8 cellular contexts compared by ENCODE assay signal in genomic region chr3:120198305-120198878, GRCh38.
DNase-seq lines count a peak whose midpoint lies in the region; ATAC-seq, FAIRE-seq and TF ChIP-seq lines count a peak whose summit lies in the region.

No MANE protein-coding gene starts in this region.

- no peak overlapping the region for H3K4ac ChIP-seq in neuronal stem cell (ENCODE audit: low read length)

- H3K9ac ChIP-seq in keratinocyte (ENCODE audit: control insufficient read depth, extremely low read depth, insufficient read depth, low read length): no peak overlapping the region
- no peak overlapping the region for H3K9ac ChIP-seq in neuronal stem cell (ENCODE audit: low read depth, low read length, poor library complexity)

- H4K91ac ChIP-seq in neuronal stem cell (ENCODE audit: low read depth, low read length, poor library complexity): no peak overlapping the region

- H3K79me2 ChIP-seq in keratinocyte (ENCODE audit: control insufficient read depth, insufficient read depth, low read length): no peaks in the 10 kb centered on the region

- H3K27ac Mint-ChIP-seq in effector memory CD8-positive, alpha-beta T cell: no peak overlapping the region

- no peak overlapping the region for H2BK12ac ChIP-seq in neuronal stem cell (ENCODE audit: low read length)

- H3K4me2 ChIP-seq in keratinocyte (ENCODE audit: control insufficient read depth, extremely low read depth, insufficient read depth, low read depth, low read length) (no peak overlapping the region), neuronal stem cell (ENCODE audit: insufficient read depth, low read length, poor library complexity, severe bottlenecking) (no peak overlapping the region)

- H3K36me3 Mint-ChIP-seq in effector memory CD8-positive, alpha-beta T cell (ENCODE audit: insufficient read depth): no peaks in the 10 kb centered on the region

- no CpG with 5 or more reads among the region's 3 CpGs for WGBS in neuronal stem cell (ENCODE audit: extremely low coverage in 2 of 2, insufficient read length in 2 of 2, insufficient replicate concordance in 1 of 2), 2 donors

- H3K9me1 ChIP-seq in keratinocyte (ENCODE audit: control insufficient read depth, extremely low read depth, insufficient read depth, low read length): no peaks in the 10 kb centered on the region

- no peaks in the 10 kb centered on the region for H3K9me3 Mint-ChIP-seq in effector memory CD8-positive, alpha-beta T cell

- no peaks in the 10 kb centered on the region for H3K27me3 Mint-ChIP-seq in effector memory CD8-positive, alpha-beta T cell

- ATAC-seq in HG02885 (IDR thresholded peaks at IDR 0.05; ENCODE audit: poor library complexity, unreplicated experiment) (peak; percentile 56), HG02678 (IDR thresholded peaks at IDR 0.05; ENCODE audit: unreplicated experiment) (no peak)
- ATAC-seq in effector memory CD8-positive, alpha-beta T cell (replicated peaks): no peak

- H3K4me3 Mint-ChIP-seq in effector memory CD8-positive, alpha-beta T cell: no peak overlapping the region

- dilution Hi-C loops in keratinocyte (cut with MboI; ENCODE audit: extremely low pct_ligation_motif_present, low sequenced_read_pairs): no loop called here

- peak; percentile 30 to 56 (median 54) for TF ChIP-seq CTCF in keratinocyte (optimal IDR thresholded peaks at IDR 0.05 in 1 of 3, IDR thresholded peaks at IDR 0.05 in 1 of 3, conservative IDR thresholded peaks at IDR 0.05 in 1 of 3; ENCODE audit: extremely low read depth in 1 of 3, insufficient read depth in 2 of 3, low read length in 3 of 3)

- no peaks in the 10 kb centered on the region for H3K9me3 ChIP-seq in keratinocyte (ENCODE audit: control insufficient read depth, low read depth, low read length)
- H3K9me3 ChIP-seq in neuronal stem cell (replicated peaks in 1 of 2; ENCODE audit: control insufficient read depth in 2 of 2, insufficient read depth in 1 of 2, low read depth in 1 of 2, low read length in 2 of 2): no peaks in the 10 kb centered on the region
- H3K9me3 ChIP-seq in SJCRH30 (replicated peaks): no peaks in the 10 kb centered on the region

- no peak overlapping the region for H2BK120ac ChIP-seq in neuronal stem cell (ENCODE audit: low read depth, low read length)

- H3K18ac ChIP-seq in neuronal stem cell (ENCODE audit: low read length): no peak overlapping the region

- no peak overlapping the region for H4K8ac ChIP-seq in neuronal stem cell (ENCODE audit: low read depth, low read length)

- no peaks in the 10 kb centered on the region for H4K20me1 ChIP-seq in keratinocyte (ENCODE audit: control insufficient read depth, extremely low read depth, insufficient read depth, low read length)

- no peak overlapping the region for H3K4me3 ChIP-seq in keratinocyte (ENCODE audit: control insufficient read depth in 2 of 3, extremely low read depth in 1 of 3, insufficient read depth in 2 of 3, low read depth in 1 of 3, low read length in 3 of 3)
- no peak overlapping the region for H3K4me3 ChIP-seq in neuronal stem cell (ENCODE audit: low read length in 2 of 2)
- H3K4me3 ChIP-seq in SJCRH30: no peak overlapping the region

- H3K79me1 ChIP-seq in neuronal stem cell (ENCODE audit: low read depth, low read length): no peaks in the 10 kb centered on the region

- no peak overlapping the region for H2BK15ac ChIP-seq in neuronal stem cell (ENCODE audit: low read length)

- no peaks in the 10 kb centered on the region for H3K4me1 Mint-ChIP-seq in effector memory CD8-positive, alpha-beta T cell (ENCODE audit: low read depth in 2 of 2)

- no peak overlapping the region for H2BK5ac ChIP-seq in neuronal stem cell (ENCODE audit: low read length)

- H3K23ac ChIP-seq in neuronal stem cell (ENCODE audit: low read depth, low read length, poor library complexity): no peak overlapping the region

- FAIRE-seq in keratinocyte (lab: Jason Lieb, UNC): peak; percentile 82

- H3K36me3 ChIP-seq in keratinocyte (ENCODE audit: control insufficient read depth in 2 of 2, extremely low read depth in 1 of 2, insufficient read depth in 2 of 2, low read length in 2 of 2): no peaks in the 10 kb centered on the region
- H3K36me3 ChIP-seq in neuronal stem cell (replicated peaks in 1 of 2; ENCODE audit: control insufficient read depth in 2 of 2, insufficient read depth in 2 of 2, low read length in 2 of 2): no peaks in the 10 kb centered on the region
- H3K36me3 ChIP-seq in SJCRH30: no peaks in the 10 kb centered on the region

- H3K14ac ChIP-seq in neuronal stem cell (ENCODE audit: low read length): no peak overlapping the region

- H3K27ac ChIP-seq in keratinocyte (ENCODE audit: control insufficient read depth, insufficient read depth, low read length): no peak overlapping the region
- H3K27ac ChIP-seq in neuronal stem cell (replicated peaks; ENCODE audit: low read length): no peak overlapping the region
- no peak overlapping the region for H3K27ac ChIP-seq in SJCRH30

- in situ Hi-C loops in SK-MEL-5 (cut with HindIII; ENCODE audit: low pct_unique_long_range_greater_than_20kb, low sequenced_read_pairs): no loop called here

- H3K4me1 ChIP-seq in keratinocyte (ENCODE audit: control insufficient read depth, extremely low read depth, insufficient read depth, low read length) (peaks cover 20% of the 10 kb centered on the region), neuronal stem cell (ENCODE audit: control insufficient read depth in 2 of 2, insufficient read depth in 1 of 2, low read depth in 1 of 2, low read length in 2 of 2) (peaks cover 3 to 9% of the 10 kb centered on the region in 2 donors), SJCRH30 (no peaks in the 10 kb centered on the region; the same call in 1 of the 2 replicates)

- H2AFZ ChIP-seq in keratinocyte (ENCODE audit: control insufficient read depth, low read length) (no peak overlapping the region), neuronal stem cell (ENCODE audit: low read length) (no peak overlapping the region)

- H3K27me3 ChIP-seq in keratinocyte (ENCODE audit: control insufficient read depth, extremely low read depth, insufficient read depth, low read length) (no peaks in the 10 kb centered on the region), neuronal stem cell (ENCODE audit: control insufficient read depth in 3 of 3, insufficient read depth in 3 of 3, low read depth in 1 of 3, low read length in 3 of 3) (no peaks in the 10 kb centered on the region), SJCRH30 (no peaks in the 10 kb centered on the region)

- peak; percentile 68 for DNase-seq in DMS 273 (lab: John Stamatoyannopoulos, UW; ENCODE audit: unreplicated experiment)
- DNase-seq in SK-MEL-5 (ENCODE audit: low read depth, low spot score): peak; percentile 54
- DNase-seq in keratinocyte (ENCODE audit: low read depth, low spot score): no peak
- DNase-seq in neuronal stem cell (ENCODE audit: low spot score): no peak
- DNase-seq in effector memory CD8-positive, alpha-beta T cell: no peak
- DNase-seq in SJCRH30: no peak

- no peak overlapping the region for H2AK5ac ChIP-seq in neuronal stem cell (ENCODE audit: low read depth, low read length)

Comparison
In these comparisons a context has a peak if more than half of its experiments do, and no peak if none do; other contexts are left out.
1. DNase-seq: peak in DMS 273 (single experiment) and SK-MEL-5 (single experiment); none in keratinocyte (single experiment), neuronal stem cell (single experiment), effector memory CD8-positive, alpha-beta T cell (0 of 3) and SJCRH30 (0 of 2).